9 cellular contexts compared by ENCODE assay signal in the genomic region with DNA sequence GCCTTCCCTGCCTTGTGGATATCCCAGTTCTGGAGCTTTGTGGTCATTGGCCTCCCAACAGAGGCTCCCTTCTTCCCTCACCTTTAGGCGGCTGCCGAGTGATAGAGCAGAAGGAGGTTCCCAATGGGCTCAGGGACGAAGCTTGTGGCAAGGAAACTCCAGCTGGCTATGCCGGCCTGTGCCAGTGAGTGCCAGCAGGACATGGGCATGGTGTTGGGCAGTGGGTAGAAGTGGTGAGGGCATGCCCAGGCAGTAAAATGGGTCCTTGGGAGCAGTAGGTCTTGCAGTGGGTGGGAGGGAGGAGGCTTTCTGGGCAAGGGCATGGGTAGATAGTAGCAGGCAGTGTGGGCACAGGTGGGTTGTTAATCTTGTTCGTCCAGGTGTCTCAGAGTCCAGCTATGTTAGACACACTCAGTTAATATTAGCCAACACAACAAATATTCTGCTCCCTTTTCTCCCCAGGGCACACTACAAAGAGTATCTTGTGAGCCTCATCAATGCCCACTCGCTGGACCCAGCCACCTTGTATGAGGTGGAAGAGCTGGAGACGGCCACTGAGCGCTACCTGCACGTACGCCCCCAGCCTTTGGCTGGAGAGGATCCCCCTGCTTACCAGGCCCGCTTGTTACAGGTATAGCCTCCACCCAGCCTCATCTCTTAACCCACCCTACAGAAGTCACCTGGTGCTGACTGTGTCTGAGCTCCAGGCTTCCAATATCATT. TPM values are rescaled to one million over a fixed set of nuclear protein-coding genes. Genes with fewer than 3 reads are reported as not detected.
DNase-seq lines count a peak whose midpoint lies in the region; ATAC-seq, FAIRE-seq and TF ChIP-seq lines count a peak whose summit lies in the region.
"Had no signal": no experiment of that assay in that cellular context is flagged by ENCODE, and none has a peak within 500 bp of the region (broad histone marks: within the 10 kb centered on the region; RNA-seq: fewer than 3 reads in every experiment).

No MANE protein-coding gene starts in this region.

- H3K9me3 Mint-ChIP-seq in activated CD8-positive, alpha-beta T cell treated with anti-CD3 and anti-CD28 coated beads for 36 hours = no peaks in the 10 kb centered on the region
- no peaks in the 10 kb centered on the region for H3K9me3 Mint-ChIP-seq in stimulated activated naive CD8-positive, alpha-beta T cell treated with anti-CD3 and anti-CD28 coated beads, Interleukin-15, amount 100 ng/mL, for 72 hours

- TF ChIP-seq CTCF in HCT116 (IDR thresholded peaks at IDR 0.05 in 2 of 3, conservative IDR thresholded peaks at IDR 0.05 in 1 of 3; ENCODE audit: borderline replicate concordance in 1 of 3, insufficient read depth in 1 of 3, low read depth in 2 of 3, low read length in 2 of 3) = no peak
- no peak for TF ChIP-seq CTCF in activated CD8-positive, alpha-beta T cell treated with anti-CD3 and anti-CD28 coated beads for 36 hours (IDR thresholded peaks at IDR 0.05)

- no peak for ATAC-seq in HCT116
- ATAC-seq in activated CD8-positive, alpha-beta T cell treated with anti-CD3 and anti-CD28 coated beads for 36 hours = no peak
- ATAC-seq in stimulated activated naive CD8-positive, alpha-beta T cell treated with anti-CD3 and anti-CD28 coated beads, Interleukin-15, amount 100 ng/mL, for 72 hours = no peak

- peaks cover 67% of the 10 kb centered on the region for H3K36me3 Mint-ChIP-seq in activated CD8-positive, alpha-beta T cell treated with anti-CD3 and anti-CD28 coated beads for 36 hours (ENCODE audit: low read depth)

- H3K9me2 ChIP-seq in HCT116 (ENCODE audit: insufficient read depth) = no peaks in the 10 kb centered on the region

- H3K27ac ChIP-seq in HCT116 (ENCODE audit: low read depth, low read length) (peak overlapping the region; percentile 84), layer of hippocampus (ENCODE audit: low read depth, low read length) (peak overlapping the region; percentile 98)
- H3K27ac ChIP-seq: KMS-11 had no signal

- H3K79me2 ChIP-seq in HCT116 (ENCODE audit: insufficient read depth, low read length) = no peaks in the 10 kb centered on the region

- H3K36me3 ChIP-seq in HCT116 (ENCODE audit: control insufficient read depth in 1 of 2, insufficient read depth in 2 of 2, low read length in 2 of 2) = peaks cover 27 to 44% of the 10 kb centered on the region in 2 experiments; a peak in 3 of 4 replicates

- no peak overlapping the region for H3K4me3 Mint-ChIP-seq in activated CD8-positive, alpha-beta T cell treated with anti-CD3 and anti-CD28 coated beads for 36 hours
- peak overlapping the region in 1 of 2 donors; percentile 19 for H3K4me3 Mint-ChIP-seq in stimulated activated naive CD8-positive, alpha-beta T cell treated with anti-CD3 and anti-CD28 coated beads, Interleukin-15, amount 100 ng/mL, for 72 hours

- no TSS peak for BruUV-seq in HCT116 (replicated peaks; lab: Mats Ljungman, UMichigan)

- intact Hi-C loops in HCT116 (cut with micrococcal nuclease) = loop anchor here (2.0 kb wide), 1 partner anchor 45 kb away; a partner anchor contains a TSS
- intact Hi-C loops in activated CD8-positive, alpha-beta T cell treated with anti-CD3 and anti-CD28 coated beads for 36 hours (cut with micrococcal nuclease) = no loop called here

- CTCF ChIA-PET in HCT116 (lab: Charles Lee) = interaction anchor here (1.0 to 3.2 kb wide), 6 partner anchors 13 to 51 kb away, joined by 3 to 19 read pairs (median 7); a partner anchor contains a TSS
- CTCF ChIA-PET in activated CD8-positive, alpha-beta T cell treated with anti-CD3 and anti-CD28 coated beads for 36 hours (lab: Charles Lee) = interaction anchor here (0.9 to 5.0 kb wide), 23 partner anchors 10 to 148 kb away, joined by 3 to 91 read pairs (median 8); a partner anchor contains a TSS

- peaks cover 15 to 21% of the 10 kb centered on the region in 2 experiments for H3K4me1 ChIP-seq in HCT116 (ENCODE audit: control insufficient read depth in 1 of 2, insufficient read depth in 2 of 2, low read length in 2 of 2)

- TF ChIP-seq POLR2A in HCT116 (IDR thresholded peaks at IDR 0.05; ENCODE audit: borderline replicate concordance, extremely low read depth, insufficient read depth, insufficient read length) = no peak

- RAD21 ChIA-PET in HCT116 (lab: Charles Lee; ENCODE audit: low non-redundant PET in 1 of 2, low total read pairs in 2 of 2, uncharacterized antibody in 2 of 2, unreplicated experiment in 2 of 2) = interaction anchor here in 1 of 2 experiments (1.1 kb wide), 1 partner anchor 102 kb away, joined by 3 read pairs; no protein-coding TSS in a partner anchor

- no peak for TF ChIP-seq RAD21 in HCT116 (IDR thresholded peaks at IDR 0.05; ENCODE audit: low read depth)

- no peak overlapping the region for H3K4me3 ChIP-seq in HCT116 (replicated peaks in 1 of 2; ENCODE audit: low read depth in 1 of 2, low read length in 2 of 2)

- H2AFZ ChIP-seq in HCT116 (ENCODE audit: low read depth, low read length, poor library complexity, severe bottlenecking) = no peak overlapping the region

- no peaks in the 10 kb centered on the region for H3K27me3 ChIP-seq in HCT116 (ENCODE audit: insufficient read depth, low read length)
- no peaks in the 10 kb centered on the region for H3K27me3 ChIP-seq in layer of hippocampus (ENCODE audit: control insufficient read depth, insufficient read depth, low read length)

- no peaks in the 10 kb centered on the region for H3K9me3 ChIP-seq in HCT116 (ENCODE audit: control insufficient read depth in 1 of 2, insufficient read depth in 1 of 2, low read depth in 1 of 2, low read length in 2 of 2)

- peaks cover 37% of the 10 kb centered on the region for H3K4me1 Mint-ChIP-seq in activated CD8-positive, alpha-beta T cell treated with anti-CD3 and anti-CD28 coated beads for 36 hours (ENCODE audit: low read depth)
- peaks cover 55% of the 10 kb centered on the region for H3K4me1 Mint-ChIP-seq in stimulated activated naive CD8-positive, alpha-beta T cell treated with anti-CD3 and anti-CD28 coated beads, Interleukin-15, amount 100 ng/mL, for 72 hours

- no peak for FAIRE-seq in GM19239 (lab: Jason Lieb, UNC)

- no peak overlapping the region for H3K4me2 ChIP-seq in HCT116 (ENCODE audit: low read length)

- peak overlapping the region; percentile 99 for H3K27ac Mint-ChIP-seq in activated CD8-positive, alpha-beta T cell treated with anti-CD3 and anti-CD28 coated beads for 36 hours
- peak overlapping the region; percentile 100 for H3K27ac Mint-ChIP-seq in stimulated activated naive CD8-positive, alpha-beta T cell treated with anti-CD3 and anti-CD28 coated beads, Interleukin-15, amount 100 ng/mL, for 72 hours

- POLR2A ChIA-PET in HCT116 (lab: Charles Lee) = interaction anchor here (1.0 to 3.1 kb wide), 5 partner anchors 13 to 82 kb away, joined by 3 to 18 read pairs (median 9); a partner anchor contains a TSS
- POLR2A ChIA-PET in activated CD8-positive, alpha-beta T cell treated with anti-CD3 and anti-CD28 coated beads for 36 hours (lab: Charles Lee) = interaction anchor here (0.7 to 7.3 kb wide), 22 partner anchors 12 to 270 kb away, joined by 3 to 178 read pairs (median 12); a partner anchor contains a TSS

- DNase-seq in HCT116 (ENCODE audit: low read depth, low spot score) = no peak
- DNase-seq in activated CD8-positive, alpha-beta T cell treated with anti-CD3 and anti-CD28 coated beads for 36 hours = no peak
- DNase-seq in stimulated activated naive CD8-positive, alpha-beta T cell treated with anti-CD3 and anti-CD28 coated beads, Interleukin-15, amount 100 ng/mL, for 72 hours = no peak
- no peak for DNase-seq in GM19239 (ENCODE audit: insufficient read length, low spot score)
- DNase-seq in stimulated activated CD4-positive, alpha-beta T cell treated with anti-CD3 and anti-CD28 coated beads, Interleukin-15, amount 100 ng/mL, for 24 hours = no peak
- no peak for DNase-seq in GM19238 (ENCODE audit: insufficient read length, low spot score)
- DNase-seq: stimulated activated CD4-positive, alpha-beta T cell treated with anti-CD3 and anti-CD28 coated beads, Interleukin-4, amount 100 ng/mL, for 4 hours had no signal

- H3K27me3 Mint-ChIP-seq in activated CD8-positive, alpha-beta T cell treated with anti-CD3 and anti-CD28 coated beads for 36 hours = no peaks in the 10 kb centered on the region
- H3K27me3 Mint-ChIP-seq in stimulated activated naive CD8-positive, alpha-beta T cell treated with anti-CD3 and anti-CD28 coated beads, Interleukin-15, amount 100 ng/mL, for 72 hours = no peaks in the 10 kb centered on the region

- no peak overlapping the region for H3K9ac ChIP-seq in HCT116 (ENCODE audit: low read length)
- H3K9ac ChIP-seq: KMS-11 had no signal

- no peaks in the 10 kb centered on the region for H4K20me1 ChIP-seq in HCT116 (ENCODE audit: insufficient read depth)

TF ChIP-seq in HCT116, 20 proteins besides CTCF, POLR2A, EP300 and RAD21 (continues in another document):
- TF ChIP-seq POLR2AphosphoS5 (IDR thresholded peaks at IDR 0.05; ENCODE audit: low read depth, low read length) (no peak), SP1 (IDR thresholded peaks at IDR 0.05; ENCODE audit: low read depth) (no peak), YY1 (IDR thresholded peaks at IDR 0.05; ENCODE audit: extremely low read depth, insufficient replicate concordance, low read depth, low read length) (no peak), TCF7L2 (IDR thresholded peaks at IDR 0.05; ENCODE audit: borderline replicate concordance, extremely low read depth, insufficient read depth, insufficient read length) (no peak), CEBPB (IDR thresholded peaks at IDR 0.05; ENCODE audit: low read depth) (no peak), JUND (IDR thresholded peaks at IDR 0.05) (no peak), ZFX (IDR thresholded peaks at IDR 0.05) (no peak), EZH2 (IDR thresholded peaks at IDR 0.05) (no peak)
- TF ChIP-seq, protein P1, sequence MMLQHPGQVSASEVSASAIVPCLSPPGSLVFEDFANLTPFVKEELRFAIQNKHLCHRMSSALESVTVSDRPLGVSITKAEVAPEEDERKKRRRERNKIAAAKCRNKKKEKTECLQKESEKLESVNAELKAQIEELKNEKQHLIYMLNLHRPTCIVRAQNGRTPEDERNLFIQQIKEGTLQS (IDR thresholded peaks at IDR 0.05) = no peak

RNA-seq across cellular contexts. Expression of a gene that starts 1.1 kb away (rescaled TPM):
- 21.7 TPM for total RNA-seq in HCT116 (2021; ENCODE audit: unreplicated experiment)
- 22.9 and 34.4 TPM in 2 replicates for polyA plus RNA-seq in HCT116 (2012)
- 100 to 1,000 TPM; 112 to 118 TPM for total RNA-seq in activated CD8-positive, alpha-beta T cell treated with anti-CD3 and anti-CD28 coated beads for 36 hours

RNA-seq across cellular contexts. Expression of a gene that starts 11.9 kb away (rescaled TPM):
- total RNA-seq in HCT116 (2021; ENCODE audit: unreplicated experiment) = 7.6 TPM
- polyA plus RNA-seq in HCT116 (2012) = 6.0 and 8.2 TPM in 2 replicates
- total RNA-seq in activated CD8-positive, alpha-beta T cell treated with anti-CD3 and anti-CD28 coated beads for 36 hours = 10 to 100 TPM; 25.0 to 32.9 TPM

RNA-seq across cellular contexts. Expression of a gene that starts 12.6 kb away (rescaled TPM):
- total RNA-seq in HCT116 (2021; ENCODE audit: unreplicated experiment) = 78.0 TPM
- 77.8 and 79.6 TPM in 2 replicates for polyA plus RNA-seq in HCT116 (2012)
- 10 to 100 TPM; 71.6 to 75.0 TPM for total RNA-seq in activated CD8-positive, alpha-beta T cell treated with anti-CD3 and anti-CD28 coated beads for 36 hours

RNA-seq across cellular contexts. Expression of a gene that starts 13.5 kb away (rescaled TPM):
- 160 TPM for total RNA-seq in HCT116 (2021; ENCODE audit: unreplicated experiment)
- 113 and 172 TPM in 2 replicates for polyA plus RNA-seq in HCT116 (2012)
- 100 to 1,000 TPM; 440 TPM for total RNA-seq in activated CD8-positive, alpha-beta T cell treated with anti-CD3 and anti-CD28 coated beads for 36 hours

RNA-seq across cellular contexts. Expression of a gene that starts 18.5 kb away (rescaled TPM):
- total RNA-seq in HCT116 (2021; ENCODE audit: unreplicated experiment) = 42.0 TPM
- 57.8 and 70.6 TPM in 2 replicates for polyA plus RNA-seq in HCT116 (2012)
- 10 to 100 TPM; 39.0 to 39.9 TPM for total RNA-seq in activated CD8-positive, alpha-beta T cell treated with anti-CD3 and anti-CD28 coated beads for 36 hours
